Comparison of ENCODE assay signal across 8 cellular contexts in the genomic region with DNA sequence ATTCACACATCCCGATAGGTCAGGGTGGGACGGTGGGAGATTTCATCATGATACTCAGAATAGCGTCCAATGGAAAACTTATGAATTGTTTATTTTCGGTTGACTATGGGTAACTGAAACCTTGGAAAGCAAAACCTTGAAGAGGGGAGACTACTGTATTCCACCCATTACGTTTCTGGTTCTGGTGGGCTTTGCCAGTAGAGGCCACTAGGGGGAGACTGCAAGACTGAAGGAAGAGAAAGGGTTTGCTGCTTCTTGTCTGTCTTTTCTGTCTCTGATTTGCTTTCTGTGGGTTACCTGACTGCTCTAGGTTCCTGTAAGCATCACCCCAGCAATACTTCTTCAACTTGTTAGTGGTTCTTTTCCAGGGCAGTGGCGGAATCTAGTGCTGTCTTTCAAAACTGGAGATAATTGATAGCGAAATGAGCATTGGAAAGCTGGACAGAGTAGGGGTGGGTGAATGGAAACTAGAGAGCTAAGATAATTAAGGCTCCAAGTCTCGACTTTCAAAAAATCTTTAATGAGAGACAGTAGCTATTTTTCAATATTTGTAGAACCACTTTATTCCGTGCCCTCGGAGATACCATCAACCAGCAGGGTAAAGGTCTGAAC. TPM values are rescaled to one million over a fixed set of nuclear protein-coding genes. Genes with fewer than 3 reads are reported as not detected.
A peak's percentile ranks its signal among the peaks of the same experiment; 100 is the strongest.
DNase-seq lines count a peak whose midpoint lies in the region; ATAC-seq and TF ChIP-seq lines count a peak whose summit lies in the region.

No MANE protein-coding gene starts in this region.

- 68 to 71% methylated on average over 10 of the region's 10 CpGs for WGBS in thyroid gland, 2 donors

- no peak overlapping the region for H2AFZ ChIP-seq in osteoblast (ENCODE audit: low read length)

- H3K27ac Mint-ChIP-seq in T-helper 17 cell, result no peak overlapping the region

- no peaks in the 10 kb centered on the region for H3K4me1 Mint-ChIP-seq in T-helper 17 cell

- TF ChIP-seq POLR2A in thyroid gland (IDR thresholded peaks at IDR 0.05), result no peak

- peak; percentile 37 for TF ChIP-seq RAD21 in Ishikawa (IDR thresholded peaks at IDR 0.05; ENCODE audit: low read depth)

- no peaks in the 10 kb centered on the region for H3K36me3 Mint-ChIP-seq in T-helper 17 cell (ENCODE audit: low read depth)

- H3K79me2 ChIP-seq in osteoblast (ENCODE audit: insufficient read depth, low read length), result no peaks in the 10 kb centered on the region

- H3K27ac ChIP-seq in osteoblast (ENCODE audit: low read depth, low read length) (no peak overlapping the region), thyroid gland (no peak overlapping the region)

- H3K4me2 ChIP-seq in osteoblast (ENCODE audit: insufficient read depth, low read length), result no peak overlapping the region

- H3K4me3 ChIP-seq in osteoblast (ENCODE audit: insufficient read depth, low read length) (no peak overlapping the region), thyroid gland (replicated peaks in 1 of 3) (no peak overlapping the region)

- ATAC-seq in GM19467 (IDR thresholded peaks at IDR 0.05; ENCODE audit: unreplicated experiment) (peak; percentile 77), T-helper 17 cell (no peak), HG03025 (IDR thresholded peaks at IDR 0.05; ENCODE audit: low FRiP score, unreplicated experiment) (no peak)

- H3K36me3 ChIP-seq in osteoblast (ENCODE audit: insufficient read depth, low read length) (no peaks in the 10 kb centered on the region), thyroid gland (no peaks in the 10 kb centered on the region)

- intact Hi-C loops in thyroid gland (cut with DNase I), result no loop called here

- H3K4me3 Mint-ChIP-seq in T-helper 17 cell, result no peak overlapping the region

- TF ChIP-seq CTCF in osteoblast (IDR thresholded peaks at IDR 0.05; ENCODE audit: extremely low read depth, low read depth, low read length) (peak; percentile 41), thyroid gland (IDR thresholded peaks at IDR 0.05) (peak in 1 of 6 experiments; percentile 41)

- H3K4me1 ChIP-seq in osteoblast (ENCODE audit: insufficient read depth, low read length) (no peaks in the 10 kb centered on the region), thyroid gland (no peaks in the 10 kb centered on the region)

- peaks cover 2% of the 10 kb centered on the region for H3K9me3 ChIP-seq in osteoblast (ENCODE audit: low read depth, low read length)
- H3K9me3 ChIP-seq in T-helper 17 cell (ENCODE audit: control insufficient read depth, low read length, poor library complexity, severe bottlenecking), result no peaks in the 10 kb centered on the region
- H3K9me3 ChIP-seq in thyroid gland, result no peaks in the 10 kb centered on the region

- H3K27me3 Mint-ChIP-seq in T-helper 17 cell, result peaks cover 45% of the 10 kb centered on the region

- TF ChIP-seq EP300 in Ishikawa (IDR thresholded peaks at IDR 0.05; ENCODE audit: borderline replicate concordance), result no peak

- H4K20me1 ChIP-seq in osteoblast (ENCODE audit: insufficient read depth, low read length), result no peaks in the 10 kb centered on the region

- H3K27me3 ChIP-seq in osteoblast (ENCODE audit: insufficient read depth, low read length), result no peaks in the 10 kb centered on the region
- no peaks in the 10 kb centered on the region for H3K27me3 ChIP-seq in thyroid gland

- DNase-seq in ELF-1 (ENCODE audit: low read depth, low spot score) (peak; percentile 12), osteoblast (ENCODE audit: insufficient read length, low spot score, missing footprints) (no peak), T-helper 17 cell (no peak), thyroid gland (no peak)
- peak; percentile 24 for DNase-seq in activated naive CD4-positive, alpha-beta T cell treated with anti-CD3 and anti-CD28 coated beads, Interleukin-2, amount 50 U/mL, for 16 hours

TF ChIP-seq in Ishikawa, 13 proteins besides CTCF, POLR2A, EP300 and RAD21:
- TF ChIP-seq ZBTB7A (IDR thresholded peaks at IDR 0.05; ENCODE audit: low read depth) (no peak), FOXM1 (IDR thresholded peaks at IDR 0.05; ENCODE audit: borderline replicate concordance, low read depth) (no peak), CEBPB (IDR thresholded peaks at IDR 0.05) (no peak), CREB1 (IDR thresholded peaks at IDR 0.05; ENCODE audit: low read depth) (no peak), EGR1 (IDR thresholded peaks at IDR 0.05) (no peak), YY1 (IDR thresholded peaks at IDR 0.05; ENCODE audit: low read depth) (no peak), TCF12 (IDR thresholded peaks at IDR 0.05; ENCODE audit: low read depth) (no peak), TEAD4 (IDR thresholded peaks at IDR 0.05) (no peak), TAF1 (IDR thresholded peaks at IDR 0.05; ENCODE audit: low read depth) (no peak), NFIC (IDR thresholded peaks at IDR 0.05) (no peak)
- TF ChIP-seq, protein P1, sequence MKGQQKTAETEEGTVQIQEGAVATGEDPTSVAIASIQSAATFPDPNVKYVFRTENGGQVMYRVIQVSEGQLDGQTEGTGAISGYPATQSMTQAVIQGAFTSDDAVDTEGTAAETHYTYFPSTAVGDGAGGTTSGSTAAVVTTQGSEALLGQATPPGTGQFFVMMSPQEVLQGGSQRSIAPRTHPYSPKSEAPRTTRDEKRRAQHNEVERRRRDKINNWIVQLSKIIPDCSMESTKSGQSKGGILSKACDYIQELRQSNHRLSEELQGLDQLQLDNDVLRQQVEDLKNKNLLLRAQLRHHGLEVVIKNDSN (IDR thresholded peaks at IDR 0.05), result no peak
- TF ChIP-seq, protein P2, sequence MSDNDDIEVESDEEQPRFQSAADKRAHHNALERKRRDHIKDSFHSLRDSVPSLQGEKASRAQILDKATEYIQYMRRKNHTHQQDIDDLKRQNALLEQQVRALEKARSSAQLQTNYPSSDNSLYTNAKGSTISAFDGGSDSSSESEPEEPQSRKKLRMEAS (IDR thresholded peaks at IDR 0.05), result no peak
- TF ChIP-seq, protein P3, sequence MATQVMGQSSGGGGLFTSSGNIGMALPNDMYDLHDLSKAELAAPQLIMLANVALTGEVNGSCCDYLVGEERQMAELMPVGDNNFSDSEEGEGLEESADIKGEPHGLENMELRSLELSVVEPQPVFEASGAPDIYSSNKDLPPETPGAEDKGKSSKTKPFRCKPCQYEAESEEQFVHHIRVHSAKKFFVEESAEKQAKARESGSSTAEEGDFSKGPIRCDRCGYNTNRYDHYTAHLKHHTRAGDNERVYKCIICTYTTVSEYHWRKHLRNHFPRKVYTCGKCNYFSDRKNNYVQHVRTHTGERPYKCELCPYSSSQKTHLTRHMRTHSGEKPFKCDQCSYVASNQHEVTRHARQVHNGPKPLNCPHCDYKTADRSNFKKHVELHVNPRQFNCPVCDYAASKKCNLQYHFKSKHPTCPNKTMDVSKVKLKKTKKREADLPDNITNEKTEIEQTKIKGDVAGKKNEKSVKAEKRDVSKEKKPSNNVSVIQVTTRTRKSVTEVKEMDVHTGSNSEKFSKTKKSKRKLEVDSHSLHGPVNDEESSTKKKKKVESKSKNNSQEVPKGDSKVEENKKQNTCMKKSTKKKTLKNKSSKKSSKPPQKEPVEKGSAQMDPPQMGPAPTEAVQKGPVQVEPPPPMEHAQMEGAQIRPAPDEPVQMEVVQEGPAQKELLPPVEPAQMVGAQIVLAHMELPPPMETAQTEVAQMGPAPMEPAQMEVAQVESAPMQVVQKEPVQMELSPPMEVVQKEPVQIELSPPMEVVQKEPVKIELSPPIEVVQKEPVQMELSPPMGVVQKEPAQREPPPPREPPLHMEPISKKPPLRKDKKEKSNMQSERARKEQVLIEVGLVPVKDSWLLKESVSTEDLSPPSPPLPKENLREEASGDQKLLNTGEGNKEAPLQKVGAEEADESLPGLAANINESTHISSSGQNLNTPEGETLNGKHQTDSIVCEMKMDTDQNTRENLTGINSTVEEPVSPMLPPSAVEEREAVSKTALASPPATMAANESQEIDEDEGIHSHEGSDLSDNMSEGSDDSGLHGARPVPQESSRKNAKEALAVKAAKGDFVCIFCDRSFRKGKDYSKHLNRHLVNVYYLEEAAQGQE (IDR thresholded peaks at IDR 0.05; ENCODE audit: low read depth), result no peak

RNA-seq across cellular contexts. Expression of a gene that starts 27.0 kb away (rescaled TPM):
- total RNA-seq in osteoblast (not detected in 2 replicates), T-helper 17 cell (not detected), thyroid gland (not detected)

Comparison
In these comparisons a context has a peak if more than half of its experiments do, and no peak if none do; other contexts are left out.
1. DNase-seq: peak in ELF-1 (single experiment) and activated naive CD4-positive, alpha-beta T cell treated with anti-CD3 and anti-CD28 coated beads, Interleukin-2, amount 50 U/mL, for 16 hours (single experiment); none in osteoblast (single experiment), T-helper 17 cell (0 of 3) and thyroid gland (0 of 2).